ENCODE assay signal across 26 cellular contexts in the genomic region with DNA sequence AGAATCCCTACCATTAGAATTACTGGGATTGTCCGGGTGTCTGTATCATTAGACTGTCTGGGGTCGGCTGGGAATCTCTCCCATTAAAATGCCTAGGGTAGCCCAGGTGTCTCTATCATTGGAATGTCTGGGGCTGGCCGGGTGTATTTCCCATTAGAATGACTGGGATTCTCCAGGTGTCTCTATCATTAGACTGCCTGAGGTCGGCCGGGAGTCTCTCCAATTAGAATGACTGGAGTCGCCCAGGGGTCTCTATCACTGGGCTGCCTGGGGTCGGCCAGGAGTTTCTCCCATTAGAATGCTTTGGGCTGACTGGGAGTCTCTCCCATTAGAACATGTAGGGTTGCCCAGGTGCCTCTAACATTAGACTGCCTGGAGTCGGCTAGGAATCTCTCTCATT.
"Had no signal": no experiment of that assay in that cellular context is flagged by ENCODE, and none has a peak within 500 bp of the region (broad histone marks: within the 10 kb centered on the region; RNA-seq: fewer than 3 reads in every experiment).

No MANE protein-coding gene starts in this region.

- DNase-seq: head of caudate nucleus; hypothalamus; immature natural killer cell; kidney; left colon; left ventricle myocardium inferior; mesendoderm; midbrain; mucosa of descending colon; naive thymus-derived CD4-positive, alpha-beta T cell; pancreas; posterior cingulate gyrus; psoas muscle; right cardiac atrium; small intestine; spleen; stimulated activated CD4-positive, alpha-beta T cell treated with anti-CD3 and anti-CD28 coated beads, Interleukin-4, amount 100 ng/mL, for 24 hours; stimulated activated naive CD4-positive, alpha-beta T cell; substantia nigra; upper lobe of left lung had no signal

- H3K4me1 ChIP-seq: pancreas, spleen, tibial nerve, upper lobe of left lung had no signal

- H3K36me3 Mint-ChIP-seq: stimulated activated effector memory CD8-positive, alpha-beta T cell treated with anti-CD3 and anti-CD28 coated beads, Interleukin-12 subunit alpha, Interleukin-12 subunit beta, amount 100 ng/mL, for 72 hours had no signal

- ATAC-seq: left colon; mucosa of descending colon; naive thymus-derived CD4-positive, alpha-beta T cell; natural killer cell treated with Interleukin-12 subunit alpha and Interleukin-12 subunit beta and Interleukin-15 and Interleukin-18, amount 100 ng/mL, for 72 hours; pancreas; psoas muscle; right cardiac atrium; sciatic nerve; stimulated activated effector memory CD8-positive, alpha-beta T cell treated with anti-CD3 and anti-CD28 coated beads, Interleukin-12 subunit alpha, Interleukin-12 subunit beta, amount 100 ng/mL, for 72 hours had no signal

- H3K27ac Mint-ChIP-seq: immature natural killer cell; naive thymus-derived CD4-positive, alpha-beta T cell; natural killer cell treated with Interleukin-12 subunit alpha and Interleukin-12 subunit beta and Interleukin-15 and Interleukin-18, amount 100 ng/mL, for 72 hours; stimulated activated effector memory CD8-positive, alpha-beta T cell treated with anti-CD3 and anti-CD28 coated beads, Interleukin-12 subunit alpha, Interleukin-12 subunit beta, amount 100 ng/mL, for 72 hours; stimulated activated naive CD8-positive, alpha-beta T cell treated with anti-CD3 and anti-CD28 coated beads, Interleukin-15, Interleukin-2, amounts not matched to agents 100 ng/mL and 50 ng/mL, for 24 hours had no signal

- H3K4me1 Mint-ChIP-seq: immature natural killer cell; naive thymus-derived CD4-positive, alpha-beta T cell; stimulated activated effector memory CD8-positive, alpha-beta T cell treated with anti-CD3 and anti-CD28 coated beads, Interleukin-12 subunit alpha, Interleukin-12 subunit beta, amount 100 ng/mL, for 72 hours had no signal

- H3K27ac ChIP-seq: left ventricle myocardium inferior, pancreas, psoas muscle, spleen, tibial nerve, upper lobe of left lung had no signal

- H3K27me3 ChIP-seq: pancreas, spleen, tibial nerve, upper lobe of left lung had no signal

- H3K4me3 ChIP-seq: left ventricle myocardium inferior, lung, mucosa of descending colon, pancreas, psoas muscle, spleen, tibial nerve, upper lobe of left lung had no signal

- H3K27me3 Mint-ChIP-seq: naive thymus-derived CD4-positive, alpha-beta T cell; natural killer cell treated with Interleukin-12 subunit alpha and Interleukin-12 subunit beta and Interleukin-15 and Interleukin-18, amount 100 ng/mL, for 72 hours; stimulated activated naive CD8-positive, alpha-beta T cell treated with anti-CD3 and anti-CD28 coated beads, Interleukin-15, Interleukin-2, amounts not matched to agents 100 ng/mL and 50 ng/mL, for 24 hours had no signal

- H3K4me3 Mint-ChIP-seq: immature natural killer cell; naive thymus-derived CD4-positive, alpha-beta T cell; natural killer cell treated with Interleukin-12 subunit alpha and Interleukin-12 subunit beta and Interleukin-15 and Interleukin-18, amount 100 ng/mL, for 72 hours; stimulated activated effector memory CD8-positive, alpha-beta T cell treated with anti-CD3 and anti-CD28 coated beads, Interleukin-12 subunit alpha, Interleukin-12 subunit beta, amount 100 ng/mL, for 72 hours; stimulated activated naive CD8-positive, alpha-beta T cell treated with anti-CD3 and anti-CD28 coated beads, Interleukin-15, Interleukin-2, amounts not matched to agents 100 ng/mL and 50 ng/mL, for 24 hours had no signal

- H3K9me3 ChIP-seq: pancreas, psoas muscle had no signal

- H3K36me3 ChIP-seq: left ventricle myocardium inferior, pancreas, spleen, tibial nerve, upper lobe of left lung had no signal
